In genomic region chr14:105108516-105108864, GRCh38 we compare ENCODE assay signal across 24 cellular contexts. TPM values are rescaled to one million over a fixed set of nuclear protein-coding genes. Genes with fewer than 3 reads are reported as not detected.
DNase-seq lines count a peak whose midpoint lies in the region; ATAC-seq, FAIRE-seq and TF ChIP-seq lines count a peak whose summit lies in the region.
"Had no signal": no experiment of that assay in that cellular context is flagged by ENCODE, and none has a peak within 500 bp of the region (broad histone marks: within the 10 kb centered on the region; RNA-seq: fewer than 3 reads in every experiment).

No MANE protein-coding gene starts in this region.

- peak in 1 of 2 experiments; percentile 54; a peak in 3 of 6 replicates for ATAC-seq in A549
- ATAC-seq in HG02970 (IDR thresholded peaks at IDR 0.05; ENCODE audit: low FRiP score, unreplicated experiment), result no peak
- ATAC-seq in omental fat pad (ENCODE audit: low FRiP score), result no peak
- ATAC-seq: CD8-positive, alpha-beta T cell; GM23338 had no signal

- no peak overlapping the region for H4K5ac ChIP-seq in H9 (ENCODE audit: insufficient read length, low read depth, low read length)

- no peak overlapping the region for H4K8ac ChIP-seq in H9 (replicated peaks; ENCODE audit: insufficient read length, low read depth, low read length)

- H3K9me3 ChIP-seq in A549 (no peaks in the 10 kb centered on the region; the same call in 2 of the 3 replicates), PC-9 (ENCODE audit: insufficient read depth, low read depth) (no peaks in the 10 kb centered on the region), H9 (ENCODE audit: control insufficient read depth, low read depth, low read length) (no peaks in the 10 kb centered on the region)
- H3K9me3 ChIP-seq: Caco-2, HAP-1 had no signal

- no peak overlapping the region for H2AK5ac ChIP-seq in H9 (ENCODE audit: insufficient read length, low read length)

- CTCF ChIA-PET in A549 (lab: Yijun Ruan, JAX), result interaction anchor here (1.0 to 1.8 kb wide), 4 partner anchors 9 to 18 kb away, joined by 3 to 8 read pairs (median 4); no protein-coding TSS in a partner anchor
- CTCF ChIA-PET in PC-9 (lab: Charles Lee), result no interaction called here

- TF ChIP-seq POLR2A in A549 (IDR thresholded peaks at IDR 0.05; ENCODE audit: low read length), result no peak

- no peaks in the 10 kb centered on the region for H4K20me1 ChIP-seq in PC-9 (ENCODE audit: insufficient read depth)
- no peaks in the 10 kb centered on the region for H4K20me1 ChIP-seq in H9 (ENCODE audit: control insufficient read depth, insufficient read depth, insufficient read length)

- no peak overlapping the region for H2BK5ac ChIP-seq in H9 (ENCODE audit: insufficient read length, low read length)

- H3K27me3 ChIP-seq in PC-9 (ENCODE audit: insufficient read depth, low read depth), result no peaks in the 10 kb centered on the region
- no peaks in the 10 kb centered on the region for H3K27me3 ChIP-seq in H9 (ENCODE audit: insufficient read depth, low read length)
- H3K27me3 ChIP-seq: BLaER1 had no signal

- TF ChIP-seq RAD21 in A549 (conservative IDR thresholded peaks at IDR 0.05 in 1 of 2, IDR thresholded peaks at IDR 0.05 in 1 of 2), result no peak

- H3K27ac ChIP-seq in A549 (no peak overlapping the region), PC-9 (no peak overlapping the region), H9 (ENCODE audit: insufficient read length, low read depth, low read length) (no peak overlapping the region)
- H3K27ac ChIP-seq: BLaER1, C4-2B had no signal

- no peaks in the 10 kb centered on the region for H3F3A ChIP-seq in PC-9 (ENCODE audit: insufficient read depth, low read depth)

- no peaks in the 10 kb centered on the region for H3K36me3 ChIP-seq in PC-9 (ENCODE audit: low read depth)
- H3K36me3 ChIP-seq: HAP-1 had no signal

- no peak overlapping the region for H4K91ac ChIP-seq in H9 (ENCODE audit: insufficient read length, low read depth, low read length)

- H3K4me1 Mint-ChIP-seq in endothelial cell (ENCODE audit: unreplicated experiment) (peaks cover 38% of the 10 kb centered on the region), H9 (no peaks in the 10 kb centered on the region)
- H3K4me1 Mint-ChIP-seq: GM23338 had no signal

- H2BK120ac ChIP-seq in H9 (ENCODE audit: low read depth, low read length, poor library complexity, severe bottlenecking), result no peak overlapping the region

- DNase-seq in A549 (ENCODE audit: low read depth in 1 of 2, low spot score in 1 of 2) (no peak), PC-9 (no peak), endothelial cell (ENCODE audit: low spot score) (peak; percentile 34), posterior vena cava (ENCODE audit: low spot score) (peak; percentile 31), cerebellum (ENCODE audit: low spot score) (no peak), H9 (no peak), omental fat pad (ENCODE audit: low spot score) (no peak)
- DNase-seq: 8988T; Caco-2; CD4-positive, CD25-positive, alpha-beta regulatory T cell; DMS153; DND-41; HFFc6 had no signal

- H3K23ac ChIP-seq in H9 (ENCODE audit: insufficient read length, low read depth, low read length), result no peak overlapping the region

- H2AFZ ChIP-seq in PC-9, result no peak overlapping the region
- no peak overlapping the region for H2AFZ ChIP-seq in H9 (ENCODE audit: low read length)
- H2AFZ ChIP-seq: GM23338 had no signal

- no peak overlapping the region for H3K14ac ChIP-seq in H9 (ENCODE audit: insufficient read depth, low read length)

- no TSS peak for BruUV-seq in PC-9 (replicated peaks; lab: Mats Ljungman, UMichigan)

- no peaks in the 10 kb centered on the region for H3K23me2 ChIP-seq in H9 (ENCODE audit: insufficient read length, low read depth, low read length, poor library complexity, severe bottlenecking)

- H2BK12ac ChIP-seq in H9 (ENCODE audit: insufficient read length, low read depth, low read length), result no peak overlapping the region

- no peak overlapping the region for H3K9ac ChIP-seq in H9 (ENCODE audit: extremely low read depth, insufficient read length, low read length)
- H3K9ac ChIP-seq: BLaER1 had no signal

- no peak for FAIRE-seq in A549 (lab: Jason Lieb, UNC)
- FAIRE-seq: G401.6, GM12892, GM19239 had no signal

- TF ChIP-seq EP300 in A549 (IDR thresholded peaks at IDR 0.05), result no peak

- H2BK15ac ChIP-seq in H9 (ENCODE audit: low read depth, low read length), result no peak overlapping the region

- intact Hi-C loops in PC-9 (cut with micrococcal nuclease; ENCODE audit: unreplicated experiment) (no loop called here), posterior vena cava (cut with DNase I) (no loop called here)

- H3K4me3 ChIP-seq in A549 (no peak overlapping the region), PC-9 (no peak overlapping the region)
- H3K4me3 ChIP-seq: BLaER1, GM23338, HAP-1 had no signal

- H3K18ac ChIP-seq in H9 (ENCODE audit: insufficient read length, low read depth, low read length), result no peak overlapping the region

- no peak overlapping the region for H2BK20ac ChIP-seq in H9 (ENCODE audit: low read depth, low read length, poor library complexity, severe bottlenecking)

- peak overlapping the region; percentile 69 for H3K4me3 Mint-ChIP-seq in endothelial cell (ENCODE audit: unreplicated experiment)
- H3K4me3 Mint-ChIP-seq in H9, result no peak overlapping the region
- H3K4me3 Mint-ChIP-seq: B cell; CD4-positive, CD25-positive, alpha-beta regulatory T cell; CD8-positive, alpha-beta T cell; GM23338; HFFc6 had no signal

- WGBS in A549 (ENCODE audit: missing lambda C conversion rate), result 79% methylated on average over 7 of the region's 7 CpGs
- WGBS in H9 (ENCODE audit: extremely low coverage, insufficient read length, low lambda C conversion rate), result no CpG with 5 or more reads among the region's 7 CpGs

- no peaks in the 10 kb centered on the region for H3K9me2 ChIP-seq in PC-9 (ENCODE audit: insufficient read depth)

- H3K4me1 ChIP-seq in A549 (peaks cover 3% of the 10 kb centered on the region; the same call in 2 of the 3 replicates), PC-9 (replicated peaks; ENCODE audit: insufficient read depth) (peaks cover under 1% of the 10 kb centered on the region; the same call in 1 of the 2 replicates), H9 (ENCODE audit: insufficient read depth, low read length) (no peaks in the 10 kb centered on the region)
- H3K4me1 ChIP-seq: Caco-2, HAP-1 had no signal

- POLR2A ChIA-PET in A549 (lab: Yijun Ruan, JAX), result interaction anchor here (1.0 kb wide), 1 partner anchor 14 kb away, joined by 3 read pairs; no protein-coding TSS in a partner anchor
- POLR2A ChIA-PET in PC-9 (lab: Charles Lee; ENCODE audit: unreplicated experiment), result interaction anchor here (0.6 kb wide), 1 partner anchor 21 kb away, joined by 3 read pairs; no protein-coding TSS in a partner anchor

- no peak overlapping the region for H3K4ac ChIP-seq in H9 (ENCODE audit: low read depth, low read length)

- H3K56ac ChIP-seq in H9 (ENCODE audit: insufficient read length, low read depth, low read length), result no peak overlapping the region

- no peaks in the 10 kb centered on the region for H3K9me3 Mint-ChIP-seq in endothelial cell (ENCODE audit: unreplicated experiment)
- H3K9me3 Mint-ChIP-seq in H9, result peaks cover 5 to 12% of the 10 kb centered on the region in 2 experiments; a peak in 3 of 5 replicates
- H3K9me3 Mint-ChIP-seq: CD8-positive, alpha-beta T cell had no signal

- peak overlapping the region; percentile 98 for H3K27ac Mint-ChIP-seq in endothelial cell (ENCODE audit: unreplicated experiment)
- H3K27ac Mint-ChIP-seq in H9, result no peak overlapping the region
- H3K27ac Mint-ChIP-seq: B cell; CD4-positive, CD25-positive, alpha-beta regulatory T cell; CD8-positive, alpha-beta T cell; GM23338; HFFc6 had no signal

- H3K27me3 Mint-ChIP-seq in endothelial cell (ENCODE audit: unreplicated experiment) (peaks cover 8% of the 10 kb centered on the region), H9 (ENCODE audit: low read depth) (peaks cover 40% of the 10 kb centered on the region)

- no peaks in the 10 kb centered on the region for H3K79me2 ChIP-seq in PC-9 (ENCODE audit: low read depth)
- H3K79me2 ChIP-seq in H9 (ENCODE audit: insufficient read depth, low read length), result no peaks in the 10 kb centered on the region

- H3K4me2 ChIP-seq in A549, result peak overlapping the region; percentile 12; the same call in 1 of the 3 replicates
- H3K4me2 ChIP-seq in PC-9, result 0 out of 2 replicates have a peak overlapping the region, but pooled peaks have one; percentile 7
- no peak overlapping the region for H3K4me2 ChIP-seq in H9 (ENCODE audit: insufficient read depth, insufficient read length, low read length)
- H3K4me2 ChIP-seq: BLaER1, GM23338 had no signal

- H3K36me3 Mint-ChIP-seq in endothelial cell (ENCODE audit: low read depth, unreplicated experiment) (peaks cover 19% of the 10 kb centered on the region), H9 (ENCODE audit: insufficient read depth in 1 of 3, low read depth in 3 of 3) (no peaks in the 10 kb centered on the region; a peak in 1 of 7 replicates)
- H3K36me3 Mint-ChIP-seq: CD4-positive, CD25-positive, alpha-beta regulatory T cell; CD8-positive, alpha-beta T cell had no signal

- H3K79me1 ChIP-seq in H9 (ENCODE audit: insufficient read depth, low read depth, low read length, poor library complexity, severe bottlenecking), result no peaks in the 10 kb centered on the region

- no peak overlapping the region for H3T11ph ChIP-seq in H9 (ENCODE audit: low read length)

- no peak for TF ChIP-seq CTCF in A549 (IDR thresholded peaks at IDR 0.05)
- no peak for TF ChIP-seq CTCF in PC-9 (conservative IDR thresholded peaks at IDR 0.05)
- TF ChIP-seq CTCF in endothelial cell (IDR thresholded peaks at IDR 0.05; ENCODE audit: unreplicated experiment), result no peak
- TF ChIP-seq CTCF in H9 (conservative IDR thresholded peaks at IDR 0.05), result no peak
- no peak for TF ChIP-seq CTCF in omental fat pad (IDR thresholded peaks at IDR 0.05)

TF ChIP-seq in A549, 52 proteins besides CTCF, POLR2A, EP300 and RAD21:
- TF ChIP-seq RFX5 (IDR thresholded peaks at IDR 0.05), result no peak
- TF ChIP-seq CHD4 (IDR thresholded peaks at IDR 0.05; ENCODE audit: borderline replicate concordance), result no peak
- TF ChIP-seq CHD2 (IDR thresholded peaks at IDR 0.05; ENCODE audit: low read length, partially characterized antibody), result no peak
- no peak for TF ChIP-seq HOXB5 (CRISPR knock-in tag; IDR thresholded peaks at IDR 0.05)
- TF ChIP-seq NPAS2 (CRISPR knock-in tag; IDR thresholded peaks at IDR 0.05; ENCODE audit: borderline replicate concordance), result no peak
- no peak for TF ChIP-seq NR3C1 (IDR thresholded peaks at IDR 0.05)
- TF ChIP-seq NFE2L2 (conservative IDR thresholded peaks at IDR 0.05; ENCODE audit: low read length), result no peak
TF ChIP-seq in A549: peak in this region for 0.

RNA-seq across cellular contexts. Expression of gene GPR132, which starts 43.3 kb away (rescaled TPM):
- 0.19 and 0.49 TPM in 2 replicates for polyA plus RNA-seq in A549 (2011; rRNA removed)
- 0.12 and 0.39 TPM in 2 replicates for polyA plus RNA-seq in A549 (2012; cell fraction: cytosol; rRNA removed)
- polyA plus RNA-seq in A549 (2012; cell fraction: nucleus; rRNA removed), result 2.3 and 3.7 TPM in 2 replicates
- polyA plus RNA-seq in A549 (2017; fragmentation: RNase III; extraction: RNeasy Plus Mini Kit Qiagen cat#74134 plus additional on column Dnase treatment), result 0.16 to 0.22 TPM (median 0.18 TPM) in 3 replicates
- polyA minus RNA-seq in A549 (2011; rRNA and poly(A)+ RNA removed), result 0.62 and 0.73 TPM in 2 replicates
- total RNA-seq in PC-9 (2021), result 0.98 TPM in 1 of 2 replicates, not detected in the other
- total RNA-seq in endothelial cell (ENCODE audit: unreplicated experiment), result not detected
- total RNA-seq in posterior vena cava, result 1 to 10 TPM; 1.8 to 3.1 TPM
- 1.7 TPM for total RNA-seq in cerebellum
- total RNA-seq in H9 (2021), result 0.20 and 0.24 TPM in 2 replicates
- total RNA-seq in omental fat pad, result 1 to 10 TPM; 2.7 to 9.0 (median 7.6) TPM
- total RNA-seq: A673, Caco-2 had no signal
- polyA plus RNA-seq: GM23338 had no signal

Comparison
In these comparisons a context has a peak if more than half of its experiments do, and no peak if none do; other contexts are left out.
1. DNase-seq: peak in endothelial cell (single experiment) and posterior vena cava (single experiment); none in A549 (0 of 2), PC-9 (0 of 2), cerebellum (single experiment), H9 (single experiment) and omental fat pad (single experiment).